In the genomic region with DNA sequence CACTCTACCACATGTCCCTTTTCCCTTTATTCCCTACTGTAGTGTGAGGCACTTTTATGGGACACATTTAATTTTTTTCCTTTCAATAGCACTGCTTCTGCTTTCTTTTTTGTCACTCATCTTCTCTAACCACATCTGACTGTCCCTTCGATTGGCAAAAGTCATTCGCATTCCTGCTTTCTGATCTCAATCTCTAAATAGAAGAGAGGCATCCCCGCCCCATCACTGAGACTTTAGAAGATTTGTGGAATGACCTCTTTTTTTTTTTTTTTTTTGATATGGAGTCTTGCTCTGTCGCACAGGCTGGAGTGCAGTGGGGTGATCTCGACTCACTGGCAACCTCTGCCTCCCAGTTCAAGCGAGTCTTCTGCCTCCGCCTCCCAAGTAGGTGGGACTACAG, we compare ENCODE assay signal across 1 cellular context.
TF ChIP-seq lines count a peak whose summit lies in the region.

No MANE protein-coding gene starts in this region.

TF ChIP-seq in WTC11, 78 proteins besides CTCF, POLR2A, EP300 and RAD21 (continued from another document):
- TF ChIP-seq, protein P1, sequence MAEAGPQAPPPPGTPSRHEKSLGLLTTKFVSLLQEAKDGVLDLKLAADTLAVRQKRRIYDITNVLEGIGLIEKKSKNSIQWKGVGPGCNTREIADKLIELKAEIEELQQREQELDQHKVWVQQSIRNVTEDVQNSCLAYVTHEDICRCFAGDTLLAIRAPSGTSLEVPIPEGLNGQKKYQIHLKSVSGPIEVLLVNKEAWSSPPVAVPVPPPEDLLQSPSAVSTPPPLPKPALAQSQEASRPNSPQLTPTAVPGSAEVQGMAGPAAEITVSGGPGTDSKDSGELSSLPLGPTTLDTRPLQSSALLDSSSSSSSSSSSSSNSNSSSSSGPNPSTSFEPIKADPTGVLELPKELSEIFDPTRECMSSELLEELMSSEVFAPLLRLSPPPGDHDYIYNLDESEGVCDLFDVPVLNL (CRISPR knock-in tag; IDR thresholded peaks at IDR 0.05; ENCODE audit: borderline replicate concordance, low read depth), result no peak
- TF ChIP-seq, protein P2, sequence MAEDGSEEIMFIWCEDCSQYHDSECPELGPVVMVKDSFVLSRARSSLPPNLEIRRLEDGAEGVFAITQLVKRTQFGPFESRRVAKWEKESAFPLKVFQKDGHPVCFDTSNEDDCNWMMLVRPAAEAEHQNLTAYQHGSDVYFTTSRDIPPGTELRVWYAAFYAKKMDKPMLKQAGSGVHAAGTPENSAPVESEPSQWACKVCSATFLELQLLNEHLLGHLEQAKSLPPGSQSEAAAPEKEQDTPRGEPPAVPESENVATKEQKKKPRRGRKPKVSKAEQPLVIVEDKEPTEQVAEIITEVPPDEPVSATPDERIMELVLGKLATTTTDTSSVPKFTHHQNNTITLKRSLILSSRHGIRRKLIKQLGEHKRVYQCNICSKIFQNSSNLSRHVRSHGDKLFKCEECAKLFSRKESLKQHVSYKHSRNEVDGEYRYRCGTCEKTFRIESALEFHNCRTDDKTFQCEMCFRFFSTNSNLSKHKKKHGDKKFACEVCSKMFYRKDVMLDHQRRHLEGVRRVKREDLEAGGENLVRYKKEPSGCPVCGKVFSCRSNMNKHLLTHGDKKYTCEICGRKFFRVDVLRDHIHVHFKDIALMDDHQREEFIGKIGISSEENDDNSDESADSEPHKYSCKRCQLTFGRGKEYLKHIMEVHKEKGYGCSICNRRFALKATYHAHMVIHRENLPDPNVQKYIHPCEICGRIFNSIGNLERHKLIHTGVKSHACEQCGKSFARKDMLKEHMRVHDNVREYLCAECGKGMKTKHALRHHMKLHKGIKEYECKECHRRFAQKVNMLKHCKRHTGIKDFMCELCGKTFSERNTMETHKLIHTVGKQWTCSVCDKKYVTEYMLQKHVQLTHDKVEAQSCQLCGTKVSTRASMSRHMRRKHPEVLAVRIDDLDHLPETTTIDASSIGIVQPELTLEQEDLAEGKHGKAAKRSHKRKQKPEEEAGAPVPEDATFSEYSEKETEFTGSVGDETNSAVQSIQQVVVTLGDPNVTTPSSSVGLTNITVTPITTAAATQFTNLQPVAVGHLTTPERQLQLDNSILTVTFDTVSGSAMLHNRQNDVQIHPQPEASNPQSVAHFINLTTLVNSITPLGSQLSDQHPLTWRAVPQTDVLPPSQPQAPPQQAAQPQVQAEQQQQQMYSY (CRISPR knock-in tag; IDR thresholded peaks at IDR 0.05), result no peak
- no peak for TF ChIP-seq ZNF138 (CRISPR knock-in tag; conservative IDR thresholded peaks at IDR 0.05)
- TF ChIP-seq, protein P3, sequence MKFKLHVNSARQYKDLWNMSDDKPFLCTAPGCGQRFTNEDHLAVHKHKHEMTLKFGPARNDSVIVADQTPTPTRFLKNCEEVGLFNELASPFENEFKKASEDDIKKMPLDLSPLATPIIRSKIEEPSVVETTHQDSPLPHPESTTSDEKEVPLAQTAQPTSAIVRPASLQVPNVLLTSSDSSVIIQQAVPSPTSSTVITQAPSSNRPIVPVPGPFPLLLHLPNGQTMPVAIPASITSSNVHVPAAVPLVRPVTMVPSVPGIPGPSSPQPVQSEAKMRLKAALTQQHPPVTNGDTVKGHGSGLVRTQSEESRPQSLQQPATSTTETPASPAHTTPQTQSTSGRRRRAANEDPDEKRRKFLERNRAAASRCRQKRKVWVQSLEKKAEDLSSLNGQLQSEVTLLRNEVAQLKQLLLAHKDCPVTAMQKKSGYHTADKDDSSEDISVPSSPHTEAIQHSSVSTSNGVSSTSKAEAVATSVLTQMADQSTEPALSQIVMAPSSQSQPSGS (CRISPR knock-in tag; IDR thresholded peaks at IDR 0.05; ENCODE audit: borderline replicate concordance, low read depth), result no peak
- no peak for TF ChIP-seq MXD4 (CRISPR knock-in tag; IDR thresholded peaks at IDR 0.05; ENCODE audit: borderline replicate concordance)
- TF ChIP-seq CBFB (CRISPR knock-in tag; IDR thresholded peaks at IDR 0.05; ENCODE audit: low read depth), result no peak
- TF ChIP-seq ETV6 (CRISPR knock-in tag; IDR thresholded peaks at IDR 0.05), result no peak
- no peak for TF ChIP-seq RELA (CRISPR knock-in tag; IDR thresholded peaks at IDR 0.05; ENCODE audit: borderline replicate concordance)
- TF ChIP-seq TEAD1 (CRISPR knock-in tag; IDR thresholded peaks at IDR 0.05), result no peak
- TF ChIP-seq EMX1 (CRISPR knock-in tag; IDR thresholded peaks at IDR 0.05), result no peak
- TF ChIP-seq GABPB1 (CRISPR knock-in tag; IDR thresholded peaks at IDR 0.05), result no peak
- TF ChIP-seq, protein P4, sequence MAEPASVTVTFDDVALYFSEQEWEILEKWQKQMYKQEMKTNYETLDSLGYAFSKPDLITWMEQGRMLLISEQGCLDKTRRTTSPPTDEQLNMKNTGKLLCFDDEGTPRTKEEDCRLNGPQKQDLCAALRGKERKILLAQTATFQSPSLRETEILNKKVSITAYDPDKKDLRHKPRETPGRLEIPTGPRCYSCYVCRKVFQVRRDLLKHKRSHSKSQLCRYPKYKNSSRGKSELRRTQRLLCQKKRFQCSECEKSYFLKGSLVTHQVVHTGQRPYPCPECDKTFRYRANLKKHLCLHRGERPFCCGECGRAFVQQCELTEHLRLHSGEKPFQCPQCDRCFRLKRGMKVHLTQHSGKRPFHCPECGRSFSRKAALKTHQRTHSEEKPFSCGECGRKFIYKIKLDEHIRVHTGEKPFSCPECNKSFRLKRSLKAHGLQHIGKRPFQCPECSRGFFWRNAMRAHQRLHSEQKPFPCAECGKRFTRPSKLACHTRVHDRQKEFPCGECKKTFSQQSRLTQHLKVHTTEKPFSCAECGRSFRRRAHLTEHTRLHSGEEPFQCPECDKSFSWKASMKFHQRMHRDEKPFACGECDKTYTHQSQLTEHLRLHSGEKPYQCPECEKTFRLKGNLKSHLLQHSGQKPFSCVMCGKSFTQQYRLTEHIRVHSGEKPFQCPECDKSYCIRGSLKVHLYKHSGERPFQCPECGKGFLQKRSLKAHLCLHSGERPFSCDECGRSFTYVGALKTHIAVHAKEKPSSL (CRISPR knock-in tag; conservative IDR thresholded peaks at IDR 0.05), result no peak
- TF ChIP-seq ZNF423 (CRISPR knock-in tag; IDR thresholded peaks at IDR 0.05), result no peak
- TF ChIP-seq ZNF219 (CRISPR knock-in tag; IDR thresholded peaks at IDR 0.05; ENCODE audit: borderline replicate concordance), result no peak
- TF ChIP-seq, protein P5, sequence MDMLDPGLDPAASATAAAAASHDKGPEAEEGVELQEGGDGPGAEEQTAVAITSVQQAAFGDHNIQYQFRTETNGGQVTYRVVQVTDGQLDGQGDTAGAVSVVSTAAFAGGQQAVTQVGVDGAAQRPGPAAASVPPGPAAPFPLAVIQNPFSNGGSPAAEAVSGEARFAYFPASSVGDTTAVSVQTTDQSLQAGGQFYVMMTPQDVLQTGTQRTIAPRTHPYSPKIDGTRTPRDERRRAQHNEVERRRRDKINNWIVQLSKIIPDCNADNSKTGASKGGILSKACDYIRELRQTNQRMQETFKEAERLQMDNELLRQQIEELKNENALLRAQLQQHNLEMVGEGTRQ (CRISPR knock-in tag; IDR thresholded peaks at IDR 0.05), result no peak
